ENCODE assay signal across 19 cellular contexts in the genomic region with DNA sequence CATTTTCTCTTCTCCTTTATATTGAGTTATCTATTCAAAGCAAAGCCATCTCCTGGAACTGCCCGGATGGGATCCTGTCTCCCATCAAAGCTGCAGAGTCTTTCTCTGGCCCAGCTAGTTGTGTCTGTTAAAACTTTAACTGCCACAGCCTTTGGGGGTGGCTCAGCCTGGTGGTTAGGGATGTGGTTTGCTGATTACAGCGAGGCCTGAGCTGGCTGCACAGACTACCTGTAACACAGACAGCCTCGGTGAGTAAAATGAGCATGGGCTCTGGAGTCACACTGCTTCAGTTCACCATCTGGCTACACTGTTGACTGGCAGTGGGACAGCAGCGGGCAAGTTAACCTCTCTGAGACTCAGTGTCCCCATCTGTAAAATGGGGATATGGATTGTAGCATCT. TPM values are rescaled to one million over a fixed set of nuclear protein-coding genes. Genes with fewer than 3 reads are reported as not detected.
DNase-seq lines count a peak whose midpoint lies in the region; ATAC-seq, FAIRE-seq and TF ChIP-seq lines count a peak whose summit lies in the region.
"Had no signal": no experiment of that assay in that cellular context is flagged by ENCODE, and none has a peak within 500 bp of the region (broad histone marks: within the 10 kb centered on the region; RNA-seq: fewer than 3 reads in every experiment).

No MANE protein-coding gene starts in this region.

- no peak for TF ChIP-seq CTCF in activated CD8-positive, alpha-beta T cell treated with anti-CD3 and anti-CD28 coated beads for 36 hours (IDR thresholded peaks at IDR 0.05)
- no peak for TF ChIP-seq CTCF in GM10266 (IDR thresholded peaks at IDR 0.05; ENCODE audit: control insufficient read depth, insufficient read depth, low read depth, missing control alignments)

- no peak for FAIRE-seq in GM19239 (lab: Jason Lieb, UNC)

- H3K36me3 Mint-ChIP-seq in activated CD8-positive, alpha-beta T cell treated with anti-CD3 and anti-CD28 coated beads for 36 hours (ENCODE audit: low read depth), result no peaks in the 10 kb centered on the region

- no peak for ATAC-seq in Right ventricle myocardium inferior
- no peak for ATAC-seq in activated CD8-positive, alpha-beta T cell treated with anti-CD3 and anti-CD28 coated beads for 36 hours

- DNase-seq in cardiac septum (ENCODE audit: low spot score), result peak; percentile 33
- DNase-seq in Right ventricle myocardium inferior (ENCODE audit: missing footprints), result no peak
- peak; percentile 79 for DNase-seq in OCI-M1 (lab: John Stamatoyannopoulos, UW)
- peak; percentile 16 for DNase-seq in activated CD8-positive, alpha-beta T cell treated with anti-CD3 and anti-CD28 coated beads for 36 hours
- no peak for DNase-seq in NCI-H510A treated with DMSO at 0.1 percent for 48 hours (lab: John Stamatoyannopoulos, UW)
- no peak for DNase-seq in GM19239 (ENCODE audit: insufficient read length, low spot score)
- DNase-seq in GM10266 (ENCODE audit: extremely low spot score), result no peak
- DNase-seq: ACHN, COR-L47, H7, NCI-H1436, NCI-H2029 treated with DMSO at 0.1 percent for 48 hours, NCI-H2171 treated with DMSO at 0.1 percent for 48 hours, NCI-H774, SHP77 treated with DMSO at 0.1 percent for 48 hours had no signal

- H3K4me1 Mint-ChIP-seq in activated CD8-positive, alpha-beta T cell treated with anti-CD3 and anti-CD28 coated beads for 36 hours (ENCODE audit: low read depth), result no peaks in the 10 kb centered on the region
- H3K4me1 Mint-ChIP-seq: IgD-negative memory B cell had no signal

- CTCF ChIA-PET in activated CD8-positive, alpha-beta T cell treated with anti-CD3 and anti-CD28 coated beads for 36 hours (lab: Charles Lee), result no interaction called here

- POLR2A ChIA-PET in activated CD8-positive, alpha-beta T cell treated with anti-CD3 and anti-CD28 coated beads for 36 hours (lab: Charles Lee), result no interaction called here

- peaks cover 6% of the 10 kb centered on the region for H3K27me3 Mint-ChIP-seq in activated CD8-positive, alpha-beta T cell treated with anti-CD3 and anti-CD28 coated beads for 36 hours

- H3K9me3 Mint-ChIP-seq in activated CD8-positive, alpha-beta T cell treated with anti-CD3 and anti-CD28 coated beads for 36 hours, result no peaks in the 10 kb centered on the region

- H3K4me3 Mint-ChIP-seq in activated CD8-positive, alpha-beta T cell treated with anti-CD3 and anti-CD28 coated beads for 36 hours, result no peak overlapping the region
- H3K4me3 Mint-ChIP-seq: IgD-negative memory B cell had no signal

- H3K27ac Mint-ChIP-seq in activated CD8-positive, alpha-beta T cell treated with anti-CD3 and anti-CD28 coated beads for 36 hours, result no peak overlapping the region
- H3K27ac Mint-ChIP-seq: IgD-negative memory B cell had no signal

- intact Hi-C loops in cardiac septum (cut with DNase I), result no loop called here
- intact Hi-C loops in Right ventricle myocardium inferior (cut with DNase I), result no loop called here
- intact Hi-C loops in activated CD8-positive, alpha-beta T cell treated with anti-CD3 and anti-CD28 coated beads for 36 hours (cut with micrococcal nuclease), result no loop called here

RNA-seq across cellular contexts. Expression of gene HABP2, which starts 18.4 kb away (rescaled TPM):
- total RNA-seq in cardiac septum (not detected), Right ventricle myocardium inferior (not detected)
- total RNA-seq in activated CD8-positive, alpha-beta T cell treated with anti-CD3 and anti-CD28 coated beads for 36 hours, result not detected
- total RNA-seq: H7, HT1080, LHCN-M2, NCI-H460 had no signal

Comparison
In these comparisons a context has a peak if more than half of its experiments do, and no peak if none do; other contexts are left out.
1. DNase-seq: peak in cardiac septum (single experiment), OCI-M1 (single experiment) and activated CD8-positive, alpha-beta T cell treated with anti-CD3 and anti-CD28 coated beads for 36 hours (single experiment); none in Right ventricle myocardium inferior (single experiment), NCI-H510A treated with DMSO at 0.1 percent for 48 hours (single experiment), GM19239 (single experiment) and GM10266 (single experiment).